In genomic region chr5:72557576-72558336, GRCh38 we compare ENCODE assay signal across 12 cellular contexts. TPM values are rescaled to one million over a fixed set of nuclear protein-coding genes. Genes with fewer than 3 reads are reported as not detected.
A peak's percentile ranks its signal among the peaks of the same experiment; 100 is the strongest.
DNase-seq lines count a peak whose midpoint lies in the region; ATAC-seq and TF ChIP-seq lines count a peak whose summit lies in the region.
"Had no signal": no experiment of that assay in that cellular context is flagged by ENCODE, and none has a peak within 500 bp of the region (broad histone marks: within the 10 kb centered on the region; RNA-seq: fewer than 3 reads in every experiment).

No MANE protein-coding gene starts in this region.

- H3K4ac ChIP-seq in IMR-90 (ENCODE audit: low read depth, low read length) = no peak overlapping the region

- H3K27me3 ChIP-seq in IMR-90 (ENCODE audit: control insufficient read depth, insufficient read depth, low read length) (no peaks in the 10 kb centered on the region), muscle layer of duodenum (ENCODE audit: low read depth, low read length) (no peaks in the 10 kb centered on the region), subcutaneous abdominal adipose tissue (ENCODE audit: control insufficient read depth in 5 of 5, insufficient read depth in 4 of 5, low read length in 5 of 5) (no peaks in the 10 kb centered on the region)

- H3K9me3 Mint-ChIP-seq in central memory CD8-positive, alpha-beta T cell = no peaks in the 10 kb centered on the region

- no peak overlapping the region for H4K5ac ChIP-seq in IMR-90 (ENCODE audit: low read depth, low read length)

- peak overlapping the region; percentile 29; the same call in 1 of the 2 replicates for H2BK120ac ChIP-seq in IMR-90 (ENCODE audit: low read depth, low read length)

- H2BK15ac ChIP-seq in IMR-90 (ENCODE audit: low read depth, low read length) = no peak overlapping the region

- H3K9me1 ChIP-seq in IMR-90 (ENCODE audit: insufficient read depth, low read length) = peaks cover 3% of the 10 kb centered on the region

- peak overlapping the region; percentile 60 for H3K4me3 Mint-ChIP-seq in central memory CD8-positive, alpha-beta T cell

- no peak for ATAC-seq in IMR-90 (ENCODE audit: low read depth)
- ATAC-seq in central memory CD8-positive, alpha-beta T cell (replicated peaks; ENCODE audit: extremely low read depth, poor library complexity, severe bottlenecking) = no peak
- no peak for ATAC-seq in GM19035 (IDR thresholded peaks at IDR 0.05; ENCODE audit: unreplicated experiment)

- TF ChIP-seq CTCF in IMR-90 (conservative IDR thresholded peaks at IDR 0.05; ENCODE audit: low read depth, low read length) = no peak

- H3K4me1 ChIP-seq in IMR-90 (ENCODE audit: control insufficient read depth, insufficient read depth, low read length) (peaks cover 14% of the 10 kb centered on the region), muscle layer of duodenum (ENCODE audit: control insufficient read depth in 1 of 2, insufficient read depth in 2 of 2, low read length in 2 of 2) (peaks cover 0 to 18% of the 10 kb centered on the region in 2 donors), subcutaneous abdominal adipose tissue (ENCODE audit: control insufficient read depth in 5 of 5, insufficient read depth in 5 of 5, low read length in 5 of 5) (peaks cover 0 to 28% (median 22%) of the 10 kb centered on the region in 5 donors)

- dilution Hi-C loops in IMR-90 (cut with HindIII; ENCODE audit: low sequenced_read_pairs, unreplicated experiment) = no loop called here

- no peak overlapping the region for H3K4me3 ChIP-seq in IMR-90 (ENCODE audit: insufficient read depth, low read depth, low read length)
- no peak overlapping the region for H3K4me3 ChIP-seq in muscle layer of duodenum (ENCODE audit: low read depth in 1 of 2, low read length in 2 of 2)
- H3K4me3 ChIP-seq in subcutaneous abdominal adipose tissue (ENCODE audit: low read depth in 1 of 5, low read length in 5 of 5) = no peak overlapping the region

- H3K36me3 Mint-ChIP-seq in central memory CD8-positive, alpha-beta T cell (ENCODE audit: insufficient read depth) = peaks cover 3% of the 10 kb centered on the region

- H2AK9ac ChIP-seq in IMR-90 (replicated peaks; ENCODE audit: low read depth, low read length, poor library complexity) = no peak overlapping the region

- no peak for TF ChIP-seq RAD21 in IMR-90 (IDR thresholded peaks at IDR 0.05; ENCODE audit: low read length)

- 0 out of 4 replicates have a peak overlapping the region, but pooled peaks of 1 of the 2 experiments have one; percentile 9 for H4K8ac ChIP-seq in IMR-90 (ENCODE audit: low read depth in 2 of 2, low read length in 2 of 2)

- H3K18ac ChIP-seq in IMR-90 (ENCODE audit: low read depth, low read length) = no peak overlapping the region

- H3K9me3 ChIP-seq in IMR-90 (ENCODE audit: control insufficient read depth, insufficient read depth, low read length) (no peaks in the 10 kb centered on the region), muscle layer of duodenum (ENCODE audit: control insufficient read depth in 1 of 2, low read length in 2 of 2) (no peaks in the 10 kb centered on the region), subcutaneous abdominal adipose tissue (ENCODE audit: control insufficient read depth in 5 of 5, low read length in 5 of 5) (no peaks in the 10 kb centered on the region)

- H3K23ac ChIP-seq in IMR-90 (ENCODE audit: low read depth, low read length) = no peak overlapping the region

- H2AFZ ChIP-seq in IMR-90 (replicated peaks; ENCODE audit: low read length, poor library complexity) = peak overlapping the region; percentile 68

- H4K20me1 ChIP-seq in IMR-90 (ENCODE audit: insufficient read depth, low read length) = no peaks in the 10 kb centered on the region

- intact Hi-C loops in IMR-90 (cut with micrococcal nuclease) = loop anchor here (2.0 kb wide), 1 partner anchor 261 kb away; no protein-coding TSS in a partner anchor

- no peak overlapping the region for H3K14ac ChIP-seq in IMR-90 (replicated peaks; ENCODE audit: low read depth, low read length)

- H3K56ac ChIP-seq in IMR-90 (ENCODE audit: extremely low read depth, insufficient read depth, low read length) = no peak overlapping the region

- WGBS in IMR-90 (ENCODE audit: extremely low coverage in 2 of 2, insufficient read length in 1 of 2), 2 experiments = 59% methylated on average over 3 of the region's 17 CpGs; no CpG with 5 or more reads in 1 of the 2 experiments

- no peak overlapping the region for H2BK20ac ChIP-seq in IMR-90 (ENCODE audit: low read depth, low read length)

- no peak for TF ChIP-seq POLR2A in IMR-90 (IDR thresholded peaks at IDR 0.05; ENCODE audit: low read depth, low read length)

- H2AK5ac ChIP-seq in IMR-90 (ENCODE audit: low read depth, low read length) = 0 out of 2 replicates have a peak overlapping the region, but pooled peaks have one; percentile 44

- H3K4me1 Mint-ChIP-seq in central memory CD8-positive, alpha-beta T cell = peaks cover 12% of the 10 kb centered on the region

- no peak overlapping the region for H2BK5ac ChIP-seq in IMR-90 (ENCODE audit: low read depth, low read length, poor library complexity, severe bottlenecking)

- DNase-seq in IMR-90 (no peak), NOMO-1 treated with DMSO at 0.1 percent for 48 hours (lab: John Stamatoyannopoulos, UW; ENCODE audit: unreplicated experiment) (no peak), medulla oblongata (ENCODE audit: extremely low spot score) (no peak)
- DNase-seq in central memory CD8-positive, alpha-beta T cell (ENCODE audit: low spot score in 2 of 2) = no peak
- DNase-seq: activated CD4-positive, CD25-positive, alpha-beta regulatory T cell treated with anti-CD3 and anti-CD28 coated beads, Interleukin-2, amount 50 U/mL, for 72 hours; activated gamma-delta T cell; hippocampal formation had no signal

- no TSS peak for BruUV-seq in IMR-90 (replicated peaks; lab: Mats Ljungman, UMichigan)

- CTCF ChIA-PET in IMR-90 (lab: Yijun Ruan, JAX) = interaction anchor here (0.6 to 1.1 kb wide), 2 partner anchors 53 to 64 kb away, joined by 3 read pairs; no protein-coding TSS in a partner anchor

- in situ Hi-C loops in IMR-90 (cut with MboI; ENCODE audit: low sequenced_read_pairs) = no loop called here

- no peak overlapping the region for H3K4me2 ChIP-seq in IMR-90 (ENCODE audit: low read depth, low read length)

- H3K79me1 ChIP-seq in IMR-90 (ENCODE audit: low read depth in 1 of 2, low read length in 2 of 2) = no peaks in the 10 kb centered on the region

- H3K9ac ChIP-seq in IMR-90 (ENCODE audit: low read depth, low read length) (no peak overlapping the region), subcutaneous abdominal adipose tissue (ENCODE audit: low read length in 5 of 5) (peak overlapping the region in 2 of 5 donors; percentile 75 to 78)

- H4K91ac ChIP-seq in IMR-90 (ENCODE audit: insufficient read depth, low read depth, low read length) = no peak overlapping the region

- peaks cover 71% of the 10 kb centered on the region for H3K27me3 Mint-ChIP-seq in central memory CD8-positive, alpha-beta T cell

- H3K36me3 ChIP-seq in IMR-90 (ENCODE audit: control insufficient read depth, insufficient read depth, low read length) = no peaks in the 10 kb centered on the region
- H3K36me3 ChIP-seq in muscle layer of duodenum (ENCODE audit: control insufficient read depth in 1 of 2, insufficient read depth in 2 of 2, low read length in 2 of 2) = no peaks in the 10 kb centered on the region
- no peaks in the 10 kb centered on the region for H3K36me3 ChIP-seq in subcutaneous abdominal adipose tissue (ENCODE audit: control insufficient read depth in 5 of 5, insufficient read depth in 5 of 5, low read length in 5 of 5)

- H3K27ac ChIP-seq in IMR-90 (ENCODE audit: insufficient read depth, low read length) = no peak overlapping the region
- H3K27ac ChIP-seq in muscle layer of duodenum (ENCODE audit: low read length) = peak overlapping the region; percentile 3
- peak overlapping the region; percentile 66 for H3K27ac ChIP-seq in subcutaneous abdominal adipose tissue (ENCODE audit: low read depth, low read length)

- no peak overlapping the region for H3K27ac Mint-ChIP-seq in central memory CD8-positive, alpha-beta T cell (ENCODE audit: low read depth)

- POLR2A ChIA-PET in IMR-90 (lab: Charles Lee; ENCODE audit: unreplicated experiment) = interaction anchor here (0.6 kb wide), 1 partner anchor 12 kb away, joined by 8 read pairs; no protein-coding TSS in a partner anchor

TF ChIP-seq in IMR-90, 13 proteins besides CTCF, POLR2A, EP300 and RAD21 (continues in another document):
- no peak for TF ChIP-seq ELK1 (IDR thresholded peaks at IDR 0.05; ENCODE audit: borderline replicate concordance, low read depth, low read length)
- no peak for TF ChIP-seq BHLHE40 (IDR thresholded peaks at IDR 0.05; ENCODE audit: low read depth, low read length)
- no peak for TF ChIP-seq MXI1 (IDR thresholded peaks at IDR 0.05; ENCODE audit: borderline replicate concordance, low read depth, low read length)
- no peak for TF ChIP-seq SMC3 (IDR thresholded peaks at IDR 0.05; ENCODE audit: low read depth, low read length)
- no peak for TF ChIP-seq FOS (IDR thresholded peaks at IDR 0.05; ENCODE audit: low read depth, low read length)
- TF ChIP-seq NFE2L2 (IDR thresholded peaks at IDR 0.05; ENCODE audit: low read depth, low read length) = no peak
- TF ChIP-seq MAFK (IDR thresholded peaks at IDR 0.05; ENCODE audit: low read depth, low read length) = no peak
- TF ChIP-seq CEBPB (IDR thresholded peaks at IDR 0.05; ENCODE audit: low read depth, low read length) = no peak
- TF ChIP-seq RCOR1 (IDR thresholded peaks at IDR 0.05; ENCODE audit: insufficient replicate concordance, low read length) = no peak
- TF ChIP-seq USF2 (IDR thresholded peaks at IDR 0.05; ENCODE audit: low read depth, low read length) = no peak
- no peak for TF ChIP-seq RFX5 (IDR thresholded peaks at IDR 0.05; ENCODE audit: low read depth, low read length)

RNA-seq across cellular contexts. Expression of gene ZNF366, which starts 50.5 kb away (rescaled TPM):
- total RNA-seq in IMR-90 (2012; rRNA removed) = not detected in 2 replicates
- polyA plus RNA-seq in IMR-90 (2012; rRNA removed) = not detected in 2 replicates
- polyA plus RNA-seq in IMR-90 (2012; cell fraction: cytosol; rRNA removed) = not detected in 2 replicates
- not detected in 2 replicates for polyA plus RNA-seq in IMR-90 (2012; cell fraction: nucleus; rRNA removed; ENCODE audit: low replicate concordance)
- total RNA-seq: Daoy, RPMI7951 had no signal
